Comparison of ENCODE assay signal across 2 cellular contexts in the genomic region with DNA sequence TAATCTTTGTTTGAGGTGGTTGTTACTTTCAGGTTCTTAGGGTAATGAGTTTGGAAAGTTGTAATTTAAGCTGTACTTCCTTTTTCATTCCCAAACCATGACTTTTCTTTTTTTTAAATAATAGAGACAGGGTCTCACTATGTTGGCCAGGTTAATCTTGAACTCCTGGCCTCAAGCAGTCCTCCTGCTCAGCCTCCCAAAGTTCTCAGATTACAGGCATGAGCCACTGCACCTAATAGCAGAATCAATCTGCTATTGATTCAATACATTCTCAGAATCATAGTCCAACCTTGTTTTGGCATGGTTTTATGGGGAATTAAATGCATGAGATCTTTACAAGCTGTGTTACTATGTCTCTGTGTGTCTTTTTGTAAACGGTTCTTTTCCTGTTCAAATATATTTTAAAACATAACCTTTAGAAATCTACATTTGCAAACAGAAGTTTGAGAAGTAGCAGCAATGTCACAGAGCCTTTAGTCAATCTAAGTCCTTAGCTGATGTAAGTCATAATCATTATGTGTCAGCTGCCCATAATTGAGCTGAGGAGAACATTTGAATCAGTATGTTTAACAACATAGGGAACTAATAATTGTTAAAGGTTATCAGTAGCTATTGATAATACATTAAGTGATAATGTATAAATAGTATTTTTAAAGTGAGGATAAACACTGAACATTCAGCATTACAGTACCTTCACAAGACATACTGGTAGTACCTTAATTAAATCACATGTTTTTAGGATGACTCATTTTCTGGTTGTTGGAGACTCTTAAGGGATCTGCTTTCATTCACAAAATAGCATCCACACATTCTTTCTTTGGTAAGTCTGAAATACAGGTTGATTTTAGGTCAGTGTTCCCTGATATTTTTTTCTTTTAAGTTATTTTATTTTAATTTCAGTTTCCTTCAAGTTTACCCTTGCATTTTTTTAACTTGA.
TF ChIP-seq lines count a peak whose summit lies in the region.

No MANE protein-coding gene starts in this region.

TF ChIP-seq in IMR-90, 13 proteins besides CTCF, POLR2A, EP300 and RAD21:
- TF ChIP-seq MAFK (IDR thresholded peaks at IDR 0.05; ENCODE audit: low read depth, low read length) = no peak
- no peak for TF ChIP-seq MAZ (IDR thresholded peaks at IDR 0.05; ENCODE audit: borderline replicate concordance, low read depth, low read length)
- no peak for TF ChIP-seq MXI1 (IDR thresholded peaks at IDR 0.05; ENCODE audit: borderline replicate concordance, low read depth, low read length)
- TF ChIP-seq SMC3 (IDR thresholded peaks at IDR 0.05; ENCODE audit: low read depth, low read length) = no peak
- TF ChIP-seq CEBPB (IDR thresholded peaks at IDR 0.05; ENCODE audit: low read depth, low read length) = no peak
- TF ChIP-seq, protein P1, sequence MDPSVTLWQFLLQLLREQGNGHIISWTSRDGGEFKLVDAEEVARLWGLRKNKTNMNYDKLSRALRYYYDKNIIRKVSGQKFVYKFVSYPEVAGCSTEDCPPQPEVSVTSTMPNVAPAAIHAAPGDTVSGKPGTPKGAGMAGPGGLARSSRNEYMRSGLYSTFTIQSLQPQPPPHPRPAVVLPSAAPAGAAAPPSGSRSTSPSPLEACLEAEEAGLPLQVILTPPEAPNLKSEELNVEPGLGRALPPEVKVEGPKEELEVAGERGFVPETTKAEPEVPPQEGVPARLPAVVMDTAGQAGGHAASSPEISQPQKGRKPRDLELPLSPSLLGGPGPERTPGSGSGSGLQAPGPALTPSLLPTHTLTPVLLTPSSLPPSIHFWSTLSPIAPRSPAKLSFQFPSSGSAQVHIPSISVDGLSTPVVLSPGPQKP (IDR thresholded peaks at IDR 0.05; ENCODE audit: borderline replicate concordance, low read depth, low read length) = no peak
- TF ChIP-seq CHD1 (IDR thresholded peaks at IDR 0.05; ENCODE audit: low read depth, low read length) = no peak
- TF ChIP-seq, protein P2, sequence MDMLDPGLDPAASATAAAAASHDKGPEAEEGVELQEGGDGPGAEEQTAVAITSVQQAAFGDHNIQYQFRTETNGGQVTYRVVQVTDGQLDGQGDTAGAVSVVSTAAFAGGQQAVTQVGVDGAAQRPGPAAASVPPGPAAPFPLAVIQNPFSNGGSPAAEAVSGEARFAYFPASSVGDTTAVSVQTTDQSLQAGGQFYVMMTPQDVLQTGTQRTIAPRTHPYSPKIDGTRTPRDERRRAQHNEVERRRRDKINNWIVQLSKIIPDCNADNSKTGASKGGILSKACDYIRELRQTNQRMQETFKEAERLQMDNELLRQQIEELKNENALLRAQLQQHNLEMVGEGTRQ (IDR thresholded peaks at IDR 0.05; ENCODE audit: low read depth, low read length) = no peak
- no peak for TF ChIP-seq NFE2L2 (IDR thresholded peaks at IDR 0.05; ENCODE audit: low read depth, low read length)
- TF ChIP-seq FOS (IDR thresholded peaks at IDR 0.05; ENCODE audit: low read depth, low read length) = no peak
- no peak for TF ChIP-seq BHLHE40 (IDR thresholded peaks at IDR 0.05; ENCODE audit: low read depth, low read length)
- TF ChIP-seq RFX5 (IDR thresholded peaks at IDR 0.05; ENCODE audit: low read depth, low read length) = no peak

TF ChIP-seq in GM12878, 131 proteins besides CTCF, POLR2A, EP300 and RAD21:
- no peak for TF ChIP-seq RELA (IDR thresholded peaks at IDR 0.05; ENCODE audit: borderline replicate concordance, partially characterized antibody)
- TF ChIP-seq, protein P3, sequence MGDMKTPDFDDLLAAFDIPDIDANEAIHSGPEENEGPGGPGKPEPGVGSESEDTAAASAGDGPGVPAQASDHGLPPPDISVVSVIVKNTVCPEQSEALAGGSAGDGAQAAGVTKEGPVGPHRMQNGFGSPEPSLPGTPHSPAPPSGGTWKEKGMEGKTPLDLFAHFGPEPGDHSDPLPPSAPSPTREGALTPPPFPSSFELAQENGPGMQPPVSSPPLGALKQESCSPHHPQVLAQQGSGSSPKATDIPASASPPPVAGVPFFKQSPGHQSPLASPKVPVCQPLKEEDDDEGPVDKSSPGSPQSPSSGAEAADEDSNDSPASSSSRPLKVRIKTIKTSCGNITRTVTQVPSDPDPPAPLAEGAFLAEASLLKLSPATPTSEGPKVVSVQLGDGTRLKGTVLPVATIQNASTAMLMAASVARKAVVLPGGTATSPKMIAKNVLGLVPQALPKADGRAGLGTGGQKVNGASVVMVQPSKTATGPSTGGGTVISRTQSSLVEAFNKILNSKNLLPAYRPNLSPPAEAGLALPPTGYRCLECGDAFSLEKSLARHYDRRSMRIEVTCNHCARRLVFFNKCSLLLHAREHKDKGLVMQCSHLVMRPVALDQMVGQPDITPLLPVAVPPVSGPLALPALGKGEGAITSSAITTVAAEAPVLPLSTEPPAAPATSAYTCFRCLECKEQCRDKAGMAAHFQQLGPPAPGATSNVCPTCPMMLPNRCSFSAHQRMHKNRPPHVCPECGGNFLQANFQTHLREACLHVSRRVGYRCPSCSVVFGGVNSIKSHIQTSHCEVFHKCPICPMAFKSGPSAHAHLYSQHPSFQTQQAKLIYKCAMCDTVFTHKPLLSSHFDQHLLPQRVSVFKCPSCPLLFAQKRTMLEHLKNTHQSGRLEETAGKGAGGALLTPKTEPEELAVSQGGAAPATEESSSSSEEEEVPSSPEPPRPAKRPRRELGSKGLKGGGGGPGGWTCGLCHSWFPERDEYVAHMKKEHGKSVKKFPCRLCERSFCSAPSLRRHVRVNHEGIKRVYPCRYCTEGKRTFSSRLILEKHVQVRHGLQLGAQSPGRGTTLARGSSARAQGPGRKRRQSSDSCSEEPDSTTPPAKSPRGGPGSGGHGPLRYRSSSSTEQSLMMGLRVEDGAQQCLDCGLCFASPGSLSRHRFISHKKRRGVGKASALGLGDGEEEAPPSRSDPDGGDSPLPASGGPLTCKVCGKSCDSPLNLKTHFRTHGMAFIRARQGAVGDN (IDR thresholded peaks at IDR 0.05) = no peak
- peak; percentile 48 for TF ChIP-seq JUNB (IDR thresholded peaks at IDR 0.05)
- TF ChIP-seq, protein P2 (IDR thresholded peaks at IDR 0.05; ENCODE audit: borderline replicate concordance, low read depth, low read length) = no peak
- no peak for TF ChIP-seq NFIC (IDR thresholded peaks at IDR 0.05; ENCODE audit: low read depth, low read length)
- no peak for TF ChIP-seq CREM (IDR thresholded peaks at IDR 0.05; ENCODE audit: low read depth)
